ENCODE assay signal across 15 cellular contexts in the genomic region with DNA sequence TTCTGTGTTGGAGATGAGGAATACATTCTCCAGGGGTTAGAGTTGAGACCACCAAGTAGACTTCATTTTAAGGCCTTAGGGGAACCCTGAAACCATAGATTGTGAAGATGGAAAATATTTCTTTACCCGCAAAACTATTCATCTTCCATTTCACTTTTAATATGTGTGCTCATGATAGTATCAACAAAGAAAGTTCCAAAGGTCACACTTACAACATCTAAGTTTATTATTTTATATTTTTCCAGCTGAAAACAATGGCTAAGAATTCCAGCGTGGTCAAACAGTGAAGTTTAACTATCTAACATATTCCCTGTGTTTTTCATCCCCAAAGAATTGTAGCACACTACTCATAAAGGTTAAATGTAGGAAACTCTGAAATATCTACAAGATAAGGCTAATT.
DNase-seq lines count a peak whose midpoint lies in the region; ATAC-seq and TF ChIP-seq lines count a peak whose summit lies in the region.
"Had no signal": no experiment of that assay in that cellular context is flagged by ENCODE, and none has a peak within 500 bp of the region (broad histone marks: within the 10 kb centered on the region; RNA-seq: fewer than 3 reads in every experiment).

No MANE protein-coding gene starts in this region.

- H3K36me3 ChIP-seq in A673 (ENCODE audit: insufficient read depth, low read length, poor library complexity, severe bottlenecking) (no peaks in the 10 kb centered on the region), HUES6 (ENCODE audit: control insufficient read depth, insufficient read depth, low read length) (no peaks in the 10 kb centered on the region), colonic mucosa (no peaks in the 10 kb centered on the region), mucosa of descending colon (ENCODE audit: low read depth) (no peaks in the 10 kb centered on the region), upper lobe of left lung (no peaks in the 10 kb centered on the region)

- H3K27ac ChIP-seq in A673 (ENCODE audit: low read depth, low read length, poor library complexity, severe bottlenecking), result peak overlapping the region; percentile 62
- H3K27ac ChIP-seq in HUES6 (ENCODE audit: low read depth, low read length), result peak overlapping the region; percentile 60; the same call in 1 of the 2 replicates
- peak overlapping the region; percentile 71 for H3K27ac ChIP-seq in colonic mucosa
- no peak overlapping the region for H3K27ac ChIP-seq in upper lobe of left lung

- intact Hi-C loops in A673 (cut with micrococcal nuclease; ENCODE audit: unreplicated experiment) (no loop called here), colonic mucosa (cut with DNase I) (no loop called here), mucosa of descending colon (cut with DNase I, micrococcal nuclease) (no loop called here)

- H3K4me3 ChIP-seq in A673 (ENCODE audit: low read depth, low read length, poor library complexity, severe bottlenecking) (no peak overlapping the region), HUES6 (ENCODE audit: low read depth, low read length) (0 out of 2 replicates have a peak overlapping the region, but pooled peaks have one; percentile 18), colonic mucosa (no peak overlapping the region), mucosa of descending colon (no peak overlapping the region), upper lobe of left lung (no peak overlapping the region)

- BruUV-seq in A673 (replicated peaks; lab: Mats Ljungman, UMichigan), result no TSS peak

- H3K27me3 ChIP-seq in A673 (replicated peaks; ENCODE audit: insufficient read depth, low read depth, low read length, poor library complexity) (no peaks in the 10 kb centered on the region), HUES6 (ENCODE audit: control insufficient read depth, insufficient read depth, low read length) (no peaks in the 10 kb centered on the region), colonic mucosa (no peaks in the 10 kb centered on the region), upper lobe of left lung (no peaks in the 10 kb centered on the region)

- no peak overlapping the region for H3K9ac ChIP-seq in HUES6 (ENCODE audit: low read length)
- no peak overlapping the region for H3K9ac ChIP-seq in colonic mucosa (ENCODE audit: low read depth in 2 of 2, low read length in 2 of 2)

- H3K4me1 ChIP-seq in A673 (ENCODE audit: insufficient read depth, low read length, poor library complexity, severe bottlenecking) (peaks cover 43% of the 10 kb centered on the region), HUES6 (ENCODE audit: control insufficient read depth, insufficient read depth, low read length) (peaks cover 12% of the 10 kb centered on the region), colonic mucosa (no peaks in the 10 kb centered on the region), mucosa of descending colon (ENCODE audit: low read depth) (peaks cover 6% of the 10 kb centered on the region), upper lobe of left lung (no peaks in the 10 kb centered on the region)

- ATAC-seq in mucosa of descending colon (peak; percentile 61), upper lobe of left lung (ENCODE audit: low FRiP score in 2 of 2) (no peak), GM21367 (IDR thresholded peaks at IDR 0.05; ENCODE audit: unreplicated experiment) (no peak)

- no peak for TF ChIP-seq CTCF in A673 (conservative IDR thresholded peaks at IDR 0.05; ENCODE audit: low read depth, low read length)
- TF ChIP-seq CTCF in colonic mucosa (IDR thresholded peaks at IDR 0.05), result no peak
- no peak for TF ChIP-seq CTCF in mucosa of descending colon (IDR thresholded peaks at IDR 0.05)
- no peak for TF ChIP-seq CTCF in upper lobe of left lung (IDR thresholded peaks at IDR 0.05)

- TF ChIP-seq POLR2A in upper lobe of left lung (IDR thresholded peaks at IDR 0.05), result no peak

- H3K9me3 ChIP-seq in A673 (ENCODE audit: low read depth, low read length, poor library complexity, severe bottlenecking) (no peaks in the 10 kb centered on the region), HUES6 (ENCODE audit: control insufficient read depth, insufficient read depth, low read depth, low read length) (no peaks in the 10 kb centered on the region), colonic mucosa (no peaks in the 10 kb centered on the region), mucosa of descending colon (no peaks in the 10 kb centered on the region), upper lobe of left lung (no peaks in the 10 kb centered on the region)

- POLR2A ChIA-PET in A673 (lab: Charles Lee; ENCODE audit: low non-redundant PET), result no interaction called here

- TF ChIP-seq EP300 in upper lobe of left lung (IDR thresholded peaks at IDR 0.05), result no peak

- DNase-seq in A673 (ENCODE audit: low spot score), result no peak
- DNase-seq in colonic mucosa, result no peak
- no peak for DNase-seq in mucosa of descending colon
- DNase-seq in inferior parietal cortex (ENCODE audit: extremely low spot score), result no peak
- no peak for DNase-seq in GDM1 (lab: John Stamatoyannopoulos, UW)
- DNase-seq in upper lobe of left lung, result no peak
- DNase-seq: CD4-positive, CD25-positive, alpha-beta regulatory T cell; H7; NCI-H1092; NCI-H1694; NCI-H2107; NCI-H345; NCI-H526 treated with DMSO at 0.1 percent for 48 hours had no signal

- 73 to 80% methylated on average over 2 of the region's 2 CpGs for WGBS in upper lobe of left lung, 2 donors

- CTCF ChIA-PET in A673 (lab: Charles Lee), result no interaction called here

Comparison
In these comparisons a context has a peak if more than half of its experiments do, and no peak if none do; other contexts are left out.
1. H3K27ac ChIP-seq: peak in A673 (single experiment), HUES6 (single experiment) and colonic mucosa (single experiment); none in upper lobe of left lung (0 of 4).